ENCODE assay signal across 15 cellular contexts in genomic region chr5:15483348-15484090, GRCh38. TPM values are rescaled to one million over a fixed set of nuclear protein-coding genes. Genes with fewer than 3 reads are reported as not detected.
DNase-seq lines count a peak whose midpoint lies in the region; ATAC-seq and TF ChIP-seq lines count a peak whose summit lies in the region.
"Had no signal": no experiment of that assay in that cellular context is flagged by ENCODE, and none has a peak within 500 bp of the region (broad histone marks: within the 10 kb centered on the region; RNA-seq: fewer than 3 reads in every experiment).

No MANE protein-coding gene starts in this region.

- in situ Hi-C loops in HAP-1 (cut with MboI; ENCODE audit: low sequenced_read_pairs): no loop called here

- H3K36me3 Mint-ChIP-seq in neural progenitor cell: no peaks in the 10 kb centered on the region
- H3K36me3 Mint-ChIP-seq: immature natural killer cell had no signal

- intact Hi-C loops in cardiac septum (cut with DNase I): no loop called here

- no peak overlapping the region for H3K4me3 ChIP-seq in HAP-1
- no peak overlapping the region for H3K4me3 ChIP-seq in cardiac fibroblast (replicated peaks in 1 of 2; ENCODE audit: low read depth in 2 of 2, low read length in 2 of 2)
- H3K4me3 ChIP-seq in neural progenitor cell: no peak overlapping the region
- H3K4me3 ChIP-seq: left ventricle myocardium inferior had no signal

- no peaks in the 10 kb centered on the region for H3K4me1 ChIP-seq in HAP-1
- no peaks in the 10 kb centered on the region for H3K4me1 ChIP-seq in neural progenitor cell

- no peak overlapping the region for H2AFZ ChIP-seq in neural progenitor cell (replicated peaks)

- H3K9me3 ChIP-seq in HAP-1 (no peaks in the 10 kb centered on the region), neural progenitor cell (ENCODE audit: low read depth) (no peaks in the 10 kb centered on the region)
- H3K9me3 ChIP-seq: left ventricle myocardium inferior had no signal

- H3K27ac Mint-ChIP-seq in neural progenitor cell: no peak overlapping the region
- H3K27ac Mint-ChIP-seq: HFFc6, immature natural killer cell had no signal

- H3K36me3 ChIP-seq in HAP-1 (replicated peaks): no peaks in the 10 kb centered on the region
- H3K36me3 ChIP-seq in neural progenitor cell: no peaks in the 10 kb centered on the region
- H3K36me3 ChIP-seq: left ventricle myocardium inferior had no signal

- H3K27ac ChIP-seq in neural progenitor cell: no peak overlapping the region
- H3K27ac ChIP-seq: left ventricle myocardium inferior had no signal

- H4K20me1 ChIP-seq in neural progenitor cell (ENCODE audit: low read depth): no peaks in the 10 kb centered on the region

- H3K4me3 Mint-ChIP-seq in neural progenitor cell: no peak overlapping the region
- H3K4me3 Mint-ChIP-seq: HFFc6, immature natural killer cell had no signal

- no peak overlapping the region for H3K4me2 ChIP-seq in neural progenitor cell

- no peaks in the 10 kb centered on the region for H3K79me2 ChIP-seq in neural progenitor cell (ENCODE audit: low read depth)

- no peak for ATAC-seq in GM21381 (IDR thresholded peaks at IDR 0.05; ENCODE audit: unreplicated experiment)

- H3K27me3 Mint-ChIP-seq in neural progenitor cell (ENCODE audit: insufficient read depth, low read depth): no peaks in the 10 kb centered on the region

- H3F3A ChIP-seq in neural progenitor cell (ENCODE audit: low read depth): no peaks in the 10 kb centered on the region

- no peaks in the 10 kb centered on the region for H3K4me1 Mint-ChIP-seq in neural progenitor cell
- H3K4me1 Mint-ChIP-seq: immature natural killer cell had no signal

- no peaks in the 10 kb centered on the region for H3K9me3 Mint-ChIP-seq in neural progenitor cell
- H3K9me3 Mint-ChIP-seq: HFFc6 had no signal

- H3K27me3 ChIP-seq in HAP-1 (ENCODE audit: low read depth): no peaks in the 10 kb centered on the region
- H3K27me3 ChIP-seq in neural progenitor cell: no peaks in the 10 kb centered on the region

- DNase-seq in HAP-1 (ENCODE audit: low spot score in 2 of 2): peak; percentile 10 to 25
- peak; percentile 21 for DNase-seq in NCI-H1105 (lab: John Stamatoyannopoulos, UW)
- peak; percentile 7 to 33 for DNase-seq in cardiac fibroblast (ENCODE audit: low read depth in 2 of 2)
- peak; percentile 15 for DNase-seq in neural progenitor cell (ENCODE audit: low spot score)
- DNase-seq in cardiac septum (ENCODE audit: low spot score): no peak
- DNase-seq in germinal center (ENCODE audit: low spot score): no peak
- DNase-seq: activated effector memory CD4-positive, alpha-beta T cell treated with anti-CD3 and anti-CD28 coated beads, Interleukin-2, amount 50 U/mL, for 16 hours; DMS79 treated with DMSO at 0.1 percent for 48 hours; HFFc6; immature natural killer cell; Kasumi-1; left ventricle myocardium inferior; NCI-H1092 treated with DMSO at 0.1 percent for 48 hours; NCI-H524 had no signal

- TF ChIP-seq CTCF in cardiac fibroblast (IDR thresholded peaks at IDR 0.05; ENCODE audit: low read depth, low read length) (no peak), neural progenitor cell (IDR thresholded peaks at IDR 0.05) (no peak)

- H3K9ac ChIP-seq in neural progenitor cell: no peak overlapping the region

RNA-seq across cellular contexts. Expression of gene FBXL7, which starts 16.5 kb away (rescaled TPM):
- total RNA-seq in neural progenitor cell (ENCODE audit: low replicate concordance) (12.3 and 14.0 TPM in 2 replicates), cardiac septum (26.2 TPM)

Comparison
In these comparisons a context has a peak if more than half of its experiments do, and no peak if none do; other contexts are left out.
1. DNase-seq: peak in HAP-1 (2 of 2), NCI-H1105 (single experiment), cardiac fibroblast (2 of 2) and neural progenitor cell (single experiment); none in cardiac septum (single experiment) and germinal center (single experiment).